In the genomic region with DNA sequence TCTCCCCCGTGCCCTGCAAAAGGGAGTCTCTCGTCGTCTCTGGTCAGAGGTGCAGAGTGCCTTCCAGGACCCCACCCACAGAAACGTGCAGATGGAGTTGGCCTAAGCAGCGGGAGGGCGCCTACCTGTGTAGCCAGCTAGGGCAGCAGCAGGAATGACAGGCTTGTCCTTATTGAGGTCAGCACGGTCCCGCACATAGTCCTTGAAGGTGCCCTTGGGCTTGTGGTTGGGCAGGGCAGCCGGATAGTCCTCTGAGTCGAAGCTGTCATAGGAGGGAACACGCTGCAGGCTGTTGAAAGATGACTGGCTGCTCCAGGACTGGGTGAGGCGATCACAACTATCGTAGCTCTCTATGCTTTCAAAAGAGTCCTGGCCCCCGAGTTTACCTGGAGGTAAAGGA, we compare ENCODE assay signal across 10 cellular contexts.
DNase-seq lines count a peak whose midpoint lies in the region; ATAC-seq and TF ChIP-seq lines count a peak whose summit lies in the region.
"Had no signal": no experiment of that assay in that cellular context is flagged by ENCODE, and none has a peak within 500 bp of the region (broad histone marks: within the 10 kb centered on the region; RNA-seq: fewer than 3 reads in every experiment).

No MANE protein-coding gene starts in this region.

- ATAC-seq in stimulated activated naive CD8-positive, alpha-beta T cell treated with anti-CD3 and anti-CD28 coated beads, Interleukin-15, Interleukin-2, amounts not matched to agents 100 U/mL and 50 U/mL, for 24 hours: no peak
- ATAC-seq in effector memory CD8-positive, alpha-beta T cell (replicated peaks): no peak
- no peak for ATAC-seq in GM21390 (IDR thresholded peaks at IDR 0.05; ENCODE audit: unreplicated experiment)

- H3K27me3 ChIP-seq in H7 (ENCODE audit: control insufficient read depth, insufficient read depth, low read length): no peaks in the 10 kb centered on the region
- H3K27me3 ChIP-seq: BLaER1 treated with 17β-estradiol and CSF1 and Interleukin-3, amounts not matched to agents 10 nM and 100 nM had no signal

- peak overlapping the region; percentile 82 for H3K4me3 Mint-ChIP-seq in stimulated activated naive CD8-positive, alpha-beta T cell treated with anti-CD3 and anti-CD28 coated beads, Interleukin-15, Interleukin-2, amounts not matched to agents 100 ng/mL and 50 ng/mL, for 24 hours
- peak overlapping the region; percentile 77 to 83 for H3K4me3 Mint-ChIP-seq in effector memory CD8-positive, alpha-beta T cell
- H3K4me3 Mint-ChIP-seq in osteocyte (ENCODE audit: unreplicated experiment): no peak overlapping the region

- peaks cover 9% of the 10 kb centered on the region for H3K36me3 ChIP-seq in H7 (replicated peaks; ENCODE audit: control insufficient read depth, insufficient read depth, low read length)

- peaks cover 99% of the 10 kb centered on the region for H3K4me1 Mint-ChIP-seq in stimulated activated naive CD8-positive, alpha-beta T cell treated with anti-CD3 and anti-CD28 coated beads, Interleukin-15, Interleukin-2, amounts not matched to agents 100 ng/mL and 50 ng/mL, for 24 hours (ENCODE audit: low read depth)
- H3K4me1 Mint-ChIP-seq in effector memory CD8-positive, alpha-beta T cell (ENCODE audit: low read depth in 2 of 2): peaks cover 85 to 96% of the 10 kb centered on the region in 2 donors
- peaks cover 62% of the 10 kb centered on the region for H3K4me1 Mint-ChIP-seq in osteocyte (ENCODE audit: unreplicated experiment)

- H3K4me3 ChIP-seq in H7 (ENCODE audit: insufficient read depth, low read depth, low read length): no peak overlapping the region
- H3K4me3 ChIP-seq: BLaER1 treated with 17β-estradiol and CSF1 and Interleukin-3, amounts not matched to agents 10 nM and 100 nM had no signal

- no peaks in the 10 kb centered on the region for H3K27me3 Mint-ChIP-seq in stimulated activated naive CD8-positive, alpha-beta T cell treated with anti-CD3 and anti-CD28 coated beads, Interleukin-15, Interleukin-2, amounts not matched to agents 100 ng/mL and 50 ng/mL, for 24 hours
- no peaks in the 10 kb centered on the region for H3K27me3 Mint-ChIP-seq in effector memory CD8-positive, alpha-beta T cell
- no peaks in the 10 kb centered on the region for H3K27me3 Mint-ChIP-seq in osteocyte (ENCODE audit: unreplicated experiment)

- peak overlapping the region; percentile 97 for H3K27ac Mint-ChIP-seq in stimulated activated naive CD8-positive, alpha-beta T cell treated with anti-CD3 and anti-CD28 coated beads, Interleukin-15, Interleukin-2, amounts not matched to agents 100 ng/mL and 50 ng/mL, for 24 hours
- H3K27ac Mint-ChIP-seq in effector memory CD8-positive, alpha-beta T cell: peak overlapping the region; percentile 97
- peak overlapping the region; percentile 83 for H3K27ac Mint-ChIP-seq in osteocyte (ENCODE audit: unreplicated experiment)

- peaks cover 95% of the 10 kb centered on the region for H3K36me3 Mint-ChIP-seq in stimulated activated naive CD8-positive, alpha-beta T cell treated with anti-CD3 and anti-CD28 coated beads, Interleukin-15, Interleukin-2, amounts not matched to agents 100 ng/mL and 50 ng/mL, for 24 hours (ENCODE audit: low read depth)
- peaks cover 100% of the 10 kb centered on the region for H3K36me3 Mint-ChIP-seq in effector memory CD8-positive, alpha-beta T cell (ENCODE audit: insufficient read depth)
- H3K36me3 Mint-ChIP-seq in osteocyte (ENCODE audit: unreplicated experiment): peaks cover 73% of the 10 kb centered on the region

- no peak for DNase-seq in stimulated activated naive CD8-positive, alpha-beta T cell treated with anti-CD3 and anti-CD28 coated beads, Interleukin-15, Interleukin-2, amounts not matched to agents 100 U/mL and 50 U/mL, for 24 hours
- no peak for DNase-seq in effector memory CD8-positive, alpha-beta T cell
- DNase-seq in osteocyte (ENCODE audit: extremely low spot score, unreplicated experiment) (no peak), H7 (no peak), 8988T (no peak), nucleus accumbens (lab: John Stamatoyannopoulos, UW) (no peak)
- DNase-seq: NCI-H2171 treated with DMSO at 0.1 percent for 48 hours had no signal

- no peak for TF ChIP-seq CTCF in osteocyte (IDR thresholded peaks at IDR 0.05)

- H3K9me3 Mint-ChIP-seq in stimulated activated naive CD8-positive, alpha-beta T cell treated with anti-CD3 and anti-CD28 coated beads, Interleukin-15, Interleukin-2, amounts not matched to agents 100 ng/mL and 50 ng/mL, for 24 hours: no peaks in the 10 kb centered on the region
- no peaks in the 10 kb centered on the region for H3K9me3 Mint-ChIP-seq in effector memory CD8-positive, alpha-beta T cell
- no peaks in the 10 kb centered on the region for H3K9me3 Mint-ChIP-seq in osteocyte (ENCODE audit: unreplicated experiment)
